In the genomic region with DNA sequence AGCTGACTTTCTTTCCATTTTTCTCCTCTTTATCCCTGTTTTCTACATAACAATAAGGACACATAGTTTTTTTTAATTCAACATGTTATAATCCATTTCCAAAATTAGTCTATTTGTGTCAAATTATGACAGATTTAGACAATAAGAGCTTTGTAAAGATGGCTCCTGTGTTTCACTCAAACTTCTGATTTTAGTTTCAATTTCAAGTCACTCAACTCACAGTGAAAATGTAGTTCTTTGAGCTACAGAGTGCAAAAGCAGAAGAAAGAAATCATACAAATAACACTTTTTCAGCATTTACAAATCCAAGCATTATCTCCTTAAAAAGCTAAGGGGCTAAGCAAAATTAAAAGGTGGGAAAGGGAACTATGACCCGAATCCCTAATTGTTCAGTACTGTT, we compare ENCODE assay signal across 27 cellular contexts.
DNase-seq lines count a peak whose midpoint lies in the region; ATAC-seq and TF ChIP-seq lines count a peak whose summit lies in the region.
"Had no signal": no experiment of that assay in that cellular context is flagged by ENCODE, and none has a peak within 500 bp of the region (broad histone marks: within the 10 kb centered on the region; RNA-seq: fewer than 3 reads in every experiment).

No MANE protein-coding gene starts in this region.

- H3K9me3 ChIP-seq in T-helper 17 cell (ENCODE audit: control insufficient read depth, low read length, poor library complexity, severe bottlenecking) (no peaks in the 10 kb centered on the region), right cardiac atrium (ENCODE audit: control insufficient read depth, low read length) (no peaks in the 10 kb centered on the region)
- H3K9me3 ChIP-seq: adrenal gland; BLaER1 treated with 17β-estradiol and CSF1 and Interleukin-3, amounts not matched to agents 10 nM and 100 nM; colonic mucosa had no signal

- no peak for TF ChIP-seq CTCF in HFFc6 (IDR thresholded peaks at IDR 0.05)

- no peak for ATAC-seq in activated naive CD8-positive, alpha-beta T cell treated with anti-CD3 and anti-CD28 coated beads, Interleukin-2, amount 10 ng/mL, durations not matched to agents 7 days and 5 days (ENCODE audit: low read depth)
- ATAC-seq in activated naive CD8-positive, alpha-beta T cell treated with anti-CD3 and anti-CD28 coated beads, Interleukin-2, amount 50 U/mL, for 24 hours = no peak
- ATAC-seq in T-helper 17 cell (no peak), GM18858 (IDR thresholded peaks at IDR 0.05; ENCODE audit: unreplicated experiment) (no peak), right cardiac atrium (no peak)
- ATAC-seq in stimulated activated memory B cell treated with anti-CD40 and anti-IgM and Interleukin-4, amounts not matched to agents 10 μg/mL and 1 μg/mL and 100 μg/mL, for 72 hours = no peak
- ATAC-seq: K562 had no signal

- H3K4me3 Mint-ChIP-seq in activated naive CD8-positive, alpha-beta T cell treated with anti-CD3 and anti-CD28 coated beads, Interleukin-2, amount 10 ng/mL, durations not matched to agents 7 days and 5 days = peak overlapping the region; percentile 6
- H3K4me3 Mint-ChIP-seq in activated naive CD8-positive, alpha-beta T cell treated with anti-CD3 and anti-CD28 coated beads, Interleukin-2, amount 50 U/mL, for 24 hours = no peak overlapping the region
- H3K4me3 Mint-ChIP-seq in HFFc6 (peak overlapping the region; percentile 2; the same call in 1 of the 2 replicates), T-helper 17 cell (peak overlapping the region; percentile 10)
- peak overlapping the region; percentile 41 for H3K4me3 Mint-ChIP-seq in stimulated activated memory B cell treated with anti-CD40 and anti-IgM and Interleukin-4, amounts not matched to agents 10 μg/mL and 1 μg/mL and 100 μg/mL, for 72 hours

- H3K4me1 Mint-ChIP-seq in activated naive CD8-positive, alpha-beta T cell treated with anti-CD3 and anti-CD28 coated beads, Interleukin-2, amount 10 ng/mL, durations not matched to agents 7 days and 5 days = peaks cover 4% of the 10 kb centered on the region
- peaks cover 6% of the 10 kb centered on the region for H3K4me1 Mint-ChIP-seq in activated naive CD8-positive, alpha-beta T cell treated with anti-CD3 and anti-CD28 coated beads, Interleukin-2, amount 50 U/mL, for 24 hours
- H3K4me1 Mint-ChIP-seq in HFFc6 (ENCODE audit: low read depth) (0 out of 2 replicates have a peak, but pooled peaks cover 6% of the 10 kb centered on the region), T-helper 17 cell (peaks cover 8% of the 10 kb centered on the region)
- peaks cover 9% of the 10 kb centered on the region for H3K4me1 Mint-ChIP-seq in stimulated activated memory B cell treated with anti-CD40 and anti-IgM and Interleukin-4, amounts not matched to agents 10 μg/mL and 1 μg/mL and 100 μg/mL, for 72 hours

- peaks cover 3% of the 10 kb centered on the region for H3K36me3 Mint-ChIP-seq in activated naive CD8-positive, alpha-beta T cell treated with anti-CD3 and anti-CD28 coated beads, Interleukin-2, amount 10 ng/mL, durations not matched to agents 7 days and 5 days
- H3K36me3 Mint-ChIP-seq in activated naive CD8-positive, alpha-beta T cell treated with anti-CD3 and anti-CD28 coated beads, Interleukin-2, amount 50 U/mL, for 24 hours (ENCODE audit: low read depth) = no peaks in the 10 kb centered on the region
- H3K36me3 Mint-ChIP-seq in HFFc6 (ENCODE audit: low read depth) (no peaks in the 10 kb centered on the region), T-helper 17 cell (ENCODE audit: low read depth) (no peaks in the 10 kb centered on the region)
- no peaks in the 10 kb centered on the region for H3K36me3 Mint-ChIP-seq in stimulated activated memory B cell treated with anti-CD40 and anti-IgM and Interleukin-4, amounts not matched to agents 10 μg/mL and 1 μg/mL and 100 μg/mL, for 72 hours

- POLR2A ChIA-PET in activated naive CD8-positive, alpha-beta T cell treated with anti-CD3 and anti-CD28 coated beads, Interleukin-2, amount 10 ng/mL, durations not matched to agents 7 days and 5 days (lab: Charles Lee) = no interaction called here

- peaks cover 2% of the 10 kb centered on the region for H3K9me3 Mint-ChIP-seq in activated naive CD8-positive, alpha-beta T cell treated with anti-CD3 and anti-CD28 coated beads, Interleukin-2, amount 10 ng/mL, durations not matched to agents 7 days and 5 days
- no peaks in the 10 kb centered on the region for H3K9me3 Mint-ChIP-seq in activated naive CD8-positive, alpha-beta T cell treated with anti-CD3 and anti-CD28 coated beads, Interleukin-2, amount 50 U/mL, for 24 hours
- H3K9me3 Mint-ChIP-seq in HFFc6 = no peaks in the 10 kb centered on the region
- no peaks in the 10 kb centered on the region for H3K9me3 Mint-ChIP-seq in stimulated activated memory B cell treated with anti-CD40 and anti-IgM and Interleukin-4, amounts not matched to agents 10 μg/mL and 1 μg/mL and 100 μg/mL, for 72 hours
- H3K9me3 Mint-ChIP-seq: immature natural killer cell had no signal

- H3K4me1 ChIP-seq in right cardiac atrium (ENCODE audit: control insufficient read depth, insufficient read depth, low read length) = peaks cover 1% of the 10 kb centered on the region
- H3K4me1 ChIP-seq: BLaER1 treated with 17β-estradiol and CSF1 and Interleukin-3, amounts not matched to agents 10 nM and 100 nM; colonic mucosa had no signal

- no peak overlapping the region for H3K27ac Mint-ChIP-seq in activated naive CD8-positive, alpha-beta T cell treated with anti-CD3 and anti-CD28 coated beads, Interleukin-2, amount 10 ng/mL, durations not matched to agents 7 days and 5 days
- no peak overlapping the region for H3K27ac Mint-ChIP-seq in activated naive CD8-positive, alpha-beta T cell treated with anti-CD3 and anti-CD28 coated beads, Interleukin-2, amount 50 U/mL, for 24 hours
- H3K27ac Mint-ChIP-seq in HFFc6 (no peak overlapping the region), T-helper 17 cell (peak overlapping the region; percentile 65)
- peak overlapping the region; percentile 42 for H3K27ac Mint-ChIP-seq in stimulated activated memory B cell treated with anti-CD40 and anti-IgM and Interleukin-4, amounts not matched to agents 10 μg/mL and 1 μg/mL and 100 μg/mL, for 72 hours
- H3K27ac Mint-ChIP-seq: immature natural killer cell had no signal

- intact Hi-C loops in right cardiac atrium (cut with DNase I) = no loop called here

- H3K27ac ChIP-seq in right cardiac atrium (ENCODE audit: low read length) = no peak overlapping the region
- H3K27ac ChIP-seq: adrenal gland; BLaER1 treated with 17β-estradiol and CSF1 and Interleukin-3, amounts not matched to agents 10 nM and 100 nM; brain microvascular endothelial cell; colonic mucosa; hepatocyte; RWPE1; WERI-Rb-1 had no signal

- no peak for DNase-seq in activated naive CD8-positive, alpha-beta T cell treated with anti-CD3 and anti-CD28 coated beads, Interleukin-2, amount 10 ng/mL, durations not matched to agents 7 days and 5 days
- DNase-seq in activated naive CD8-positive, alpha-beta T cell treated with anti-CD3 and anti-CD28 coated beads, Interleukin-2, amount 50 U/mL, for 24 hours = no peak
- DNase-seq in HFFc6 (no peak), T-helper 17 cell (no peak), NCI-H128 (lab: John Stamatoyannopoulos, UW; ENCODE audit: unreplicated experiment) (no peak), right cardiac atrium (no peak)
- DNase-seq: ACHN; activated CD4-positive, alpha-beta T cell treated with anti-CD3 and anti-CD28 coated beads, Interleukin-2, amount 50 U/mL, for 4 hours; activated gamma-delta T cell; adrenal gland; brain microvascular endothelial cell; colonic mucosa; effector memory CD4-positive, alpha-beta T cell; EL; erythroblast; immature natural killer cell; mesendoderm; NCI-H187 treated with DMSO at 0.1 percent for 48 hours; NCI-H526 treated with DMSO at 0.1 percent for 48 hours; T-helper 9 cell; WERI-Rb-1 had no signal

- H3K4me3 ChIP-seq in right cardiac atrium (ENCODE audit: low read length) = no peak overlapping the region
- H3K4me3 ChIP-seq: adrenal gland; BLaER1 treated with 17β-estradiol and CSF1 and Interleukin-3, amounts not matched to agents 10 nM and 100 nM; colonic mucosa; hepatocyte; K562 had no signal

- no peaks in the 10 kb centered on the region for H3K27me3 ChIP-seq in right cardiac atrium (ENCODE audit: control insufficient read depth, insufficient read depth)
- H3K27me3 ChIP-seq: adrenal gland; BLaER1 treated with 17β-estradiol and CSF1 and Interleukin-3, amounts not matched to agents 10 nM and 100 nM; brain microvascular endothelial cell; colonic mucosa; hepatocyte had no signal

- no peaks in the 10 kb centered on the region for H3K27me3 Mint-ChIP-seq in activated naive CD8-positive, alpha-beta T cell treated with anti-CD3 and anti-CD28 coated beads, Interleukin-2, amount 10 ng/mL, durations not matched to agents 7 days and 5 days
- no peaks in the 10 kb centered on the region for H3K27me3 Mint-ChIP-seq in activated naive CD8-positive, alpha-beta T cell treated with anti-CD3 and anti-CD28 coated beads, Interleukin-2, amount 50 U/mL, for 24 hours
- no peaks in the 10 kb centered on the region for H3K27me3 Mint-ChIP-seq in HFFc6 (ENCODE audit: insufficient read depth)
- H3K27me3 Mint-ChIP-seq in T-helper 17 cell = no peaks in the 10 kb centered on the region
- H3K27me3 Mint-ChIP-seq in stimulated activated memory B cell treated with anti-CD40 and anti-IgM and Interleukin-4, amounts not matched to agents 10 μg/mL and 1 μg/mL and 100 μg/mL, for 72 hours = no peaks in the 10 kb centered on the region

- 88% methylated on average over 1 of the region's 1 CpG for WGBS in right cardiac atrium

Comparison
In these comparisons a context has a peak if more than half of its experiments do, and no peak if none do; other contexts are left out.
1. H3K27ac Mint-ChIP-seq: peak in T-helper 17 cell (single experiment) and stimulated activated memory B cell treated with anti-CD40 and anti-IgM and Interleukin-4, amounts not matched to agents 10 μg/mL and 1 μg/mL and 100 μg/mL, for 72 hours (single experiment); none in activated naive CD8-positive, alpha-beta T cell treated with anti-CD3 and anti-CD28 coated beads, Interleukin-2, amount 10 ng/mL, durations not matched to agents 7 days and 5 days (single experiment), activated naive CD8-positive, alpha-beta T cell treated with anti-CD3 and anti-CD28 coated beads, Interleukin-2, amount 50 U/mL, for 24 hours (single experiment) and HFFc6 (single experiment).